Comparison of ENCODE assay signal across 18 cellular contexts in genomic region chrX:38087594-38087993, GRCh38.
"Had no signal": no experiment of that assay in that cellular context is flagged by ENCODE, and none has a peak within 500 bp of the region (broad histone marks: within the 10 kb centered on the region; RNA-seq: fewer than 3 reads in every experiment).

No MANE protein-coding gene starts in this region.

- H3K27ac ChIP-seq: esophagus muscularis mucosa, left ventricle myocardium inferior, skin epidermis, thyroid gland, upper lobe of right lung had no signal

- H3K9me3 ChIP-seq: esophagus muscularis mucosa, left ventricle myocardium inferior, thyroid gland, upper lobe of right lung had no signal

- H3K4me1 ChIP-seq: esophagus muscularis mucosa, left ventricle myocardium inferior, thyroid gland, upper lobe of right lung had no signal

- DNase-seq: activated B cell treated with CpG ODN at 0.5 μM for 24 hours; activated CD8-positive, alpha-beta memory T cell treated with anti-CD3 and anti-CD28 coated beads, Interleukin-2, amount 10 ng/mL, durations not matched to agents 7 days and 5 days; activated CD8-positive, alpha-beta T cell treated with anti-CD3 and anti-CD28 coated beads, Interleukin-2, amount 10 ng/mL, durations not matched to agents 7 days and 5 days; activated naive CD4-positive, alpha-beta T cell; activated T-cell treated with anti-CD3 and anti-CD28 coated beads, Interleukin-2, amount 50 U/mL, for 48 hours; aorta; cortex of kidney; islet precursor cell; left ventricle myocardium inferior; stimulated activated CD4-positive, alpha-beta T cell treated with anti-CD3 and anti-CD28 coated beads, Interleukin-4, amount 100 ng/mL, for 24 hours; stimulated activated naive CD8-positive, alpha-beta T cell treated with anti-CD3 and anti-CD28 coated beads, Interleukin-15, amount 100 ng/mL, for 72 hours; substantia nigra; T-helper 2 cell; thyroid gland; upper lobe of right lung had no signal

- H3K4me3 ChIP-seq: esophagus muscularis mucosa, left ventricle myocardium inferior, lung, skin epidermis, thyroid gland, upper lobe of right lung had no signal

- H3K27me3 ChIP-seq: esophagus muscularis mucosa, thyroid gland, upper lobe of right lung had no signal

- H3K36me3 ChIP-seq: esophagus muscularis mucosa, left ventricle myocardium inferior, thyroid gland, upper lobe of right lung had no signal
